ENCODE assay signal across 8 cellular contexts in genomic region chr12:48197967-48198618, GRCh38. TPM values are rescaled to one million over a fixed set of nuclear protein-coding genes. Genes with fewer than 3 reads are reported as not detected.
DNase-seq lines count a peak whose midpoint lies in the region; ATAC-seq and TF ChIP-seq lines count a peak whose summit lies in the region.

No MANE protein-coding gene starts in this region.

- no peaks in the 10 kb centered on the region for H4K20me1 ChIP-seq in PC-9 (ENCODE audit: insufficient read depth)

- intact Hi-C loops in CD4-positive, alpha-beta T cell (cut with DNase I, micrococcal nuclease): loop anchor here (1.0 to 5.0 kb wide), 4 partner anchors 41 to 154 kb away; partner anchors contain the start of genes ASB8 (in 1 of the 2), SENP1 (in 1 of the 2) and ZNF641 (in 1 of the 2)
- intact Hi-C loops in PC-9 (cut with micrococcal nuclease; ENCODE audit: unreplicated experiment) (no loop called here), natural killer cell (cut with micrococcal nuclease) (loop anchor here (1.0 kb wide), 1 partner anchor 41 kb away; the partner anchor contains the start of gene ASB8)
- intact Hi-C loops in activated T-helper 1 cell treated with anti-CD3 and anti-CD28 coated beads, Interleukin-12 subunit alpha, Interleukin-12 subunit beta, Interleukin-2, Interleukin-4 antibody, amounts not matched to agents 30 ng/mL and 10 ng/mL and 1 ng/mL, durations not matched to agents 14 hours and 24 hours and 36 hours (cut with micrococcal nuclease): loop anchor here (1.0 to 2.0 kb wide), 9 partner anchors 9 to 519 kb away; partner anchors contain the start of genes ASB8, CCDC184, CCNT1 and PFKM

- H3K27me3 Mint-ChIP-seq in CD4-positive, alpha-beta T cell: peaks cover 5% of the 10 kb centered on the region
- peaks cover 22% of the 10 kb centered on the region for H3K27me3 Mint-ChIP-seq in activated T-helper 1 cell treated with anti-CD3 and anti-CD28 coated beads, Interleukin-12 subunit alpha, Interleukin-12 subunit beta, Interleukin-2, Interleukin-4 antibody, amounts not matched to agents 30 ng/mL and 10 ng/mL and 1 ng/mL, durations not matched to agents 14 hours and 24 hours and 36 hours (ENCODE audit: insufficient read depth)
- peaks cover 22% of the 10 kb centered on the region in 2 donors for H3K27me3 Mint-ChIP-seq in natural killer cell (ENCODE audit: low read depth in 2 of 2)
- peaks cover 17 to 26% of the 10 kb centered on the region in 2 donors for H3K27me3 Mint-ChIP-seq in stimulated activated naive B cell treated with anti-CD40 and anti-IgM and Interleukin-4, amounts not matched to agents 10 μg/mL and 1 μg/mL and 100 μg/mL, for 72 hours

- no peaks in the 10 kb centered on the region for H3K79me2 ChIP-seq in PC-9 (ENCODE audit: low read depth)

- H3K4me1 ChIP-seq in PC-9 (replicated peaks; ENCODE audit: insufficient read depth): peaks cover 20% of the 10 kb centered on the region; the same call in 1 of the 2 replicates

- no peaks in the 10 kb centered on the region for H3K27me3 ChIP-seq in CD4-positive, alpha-beta T cell (ENCODE audit: control insufficient read depth, insufficient read depth, low read length)
- no peaks in the 10 kb centered on the region for H3K27me3 ChIP-seq in PC-9 (ENCODE audit: insufficient read depth, low read depth)

- H2AFZ ChIP-seq in PC-9: peak overlapping the region; percentile 95

- peak overlapping the region; percentile 96 for H3K27ac ChIP-seq in CD4-positive, alpha-beta T cell (ENCODE audit: low read depth, low read length)
- peak overlapping the region; percentile 49 for H3K27ac ChIP-seq in PC-9

- H3K4me1 Mint-ChIP-seq in CD4-positive, alpha-beta T cell (ENCODE audit: low read depth): peaks cover 48% of the 10 kb centered on the region
- H3K4me1 Mint-ChIP-seq in activated T-helper 1 cell treated with anti-CD3 and anti-CD28 coated beads, Interleukin-12 subunit alpha, Interleukin-12 subunit beta, Interleukin-2, Interleukin-4 antibody, amounts not matched to agents 30 ng/mL and 10 ng/mL and 1 ng/mL, durations not matched to agents 14 hours and 24 hours and 36 hours (ENCODE audit: low read depth): peaks cover 44% of the 10 kb centered on the region
- H3K4me1 Mint-ChIP-seq in natural killer cell: peaks cover 49 to 55% of the 10 kb centered on the region in 2 donors
- peaks cover 19 to 31% of the 10 kb centered on the region in 2 donors for H3K4me1 Mint-ChIP-seq in stimulated activated naive B cell treated with anti-CD40 and anti-IgM and Interleukin-4, amounts not matched to agents 10 μg/mL and 1 μg/mL and 100 μg/mL, for 72 hours

- H3K9me2 ChIP-seq in PC-9 (ENCODE audit: insufficient read depth): no peaks in the 10 kb centered on the region

- ATAC-seq in CD4-positive, alpha-beta T cell (ENCODE audit: poor library complexity): peak; percentile 84
- ATAC-seq in GM19397 (IDR thresholded peaks at IDR 0.05; ENCODE audit: unreplicated experiment) (peak; percentile 99), HG03565 (IDR thresholded peaks at IDR 0.05; ENCODE audit: unreplicated experiment) (peak; percentile 99), natural killer cell (peak; percentile 95 to 99 (median 97))
- peak; percentile 99 to 100 for ATAC-seq in stimulated activated naive B cell treated with anti-CD40 and anti-IgM and Interleukin-4, amounts not matched to agents 10 μg/mL and 1 μg/mL and 100 μg/mL, for 72 hours (replicated peaks)

- peaks cover 8% of the 10 kb centered on the region for H3K9me3 Mint-ChIP-seq in CD4-positive, alpha-beta T cell
- peaks cover 23% of the 10 kb centered on the region for H3K9me3 Mint-ChIP-seq in activated T-helper 1 cell treated with anti-CD3 and anti-CD28 coated beads, Interleukin-12 subunit alpha, Interleukin-12 subunit beta, Interleukin-2, Interleukin-4 antibody, amounts not matched to agents 30 ng/mL and 10 ng/mL and 1 ng/mL, durations not matched to agents 14 hours and 24 hours and 36 hours
- H3K9me3 Mint-ChIP-seq in natural killer cell: peaks cover 3 to 7% of the 10 kb centered on the region in 2 donors
- H3K9me3 Mint-ChIP-seq in stimulated activated naive B cell treated with anti-CD40 and anti-IgM and Interleukin-4, amounts not matched to agents 10 μg/mL and 1 μg/mL and 100 μg/mL, for 72 hours: peaks cover 7 to 12% of the 10 kb centered on the region in 2 donors

- H3K4me3 Mint-ChIP-seq in CD4-positive, alpha-beta T cell: peak overlapping the region; percentile 86
- peak overlapping the region; percentile 88 for H3K4me3 Mint-ChIP-seq in activated T-helper 1 cell treated with anti-CD3 and anti-CD28 coated beads, Interleukin-12 subunit alpha, Interleukin-12 subunit beta, Interleukin-2, Interleukin-4 antibody, amounts not matched to agents 30 ng/mL and 10 ng/mL and 1 ng/mL, durations not matched to agents 14 hours and 24 hours and 36 hours
- H3K4me3 Mint-ChIP-seq in natural killer cell: peak overlapping the region; percentile 90
- H3K4me3 Mint-ChIP-seq in stimulated activated naive B cell treated with anti-CD40 and anti-IgM and Interleukin-4, amounts not matched to agents 10 μg/mL and 1 μg/mL and 100 μg/mL, for 72 hours: peak overlapping the region; percentile 86 to 93

- no peak for TF ChIP-seq CTCF in CD4-positive, alpha-beta T cell (IDR thresholded peaks at IDR 0.05)
- TF ChIP-seq CTCF in PC-9 (conservative IDR thresholded peaks at IDR 0.05): no peak
- no peak for TF ChIP-seq CTCF in fibroblast of mammary gland (conservative IDR thresholded peaks at IDR 0.05; ENCODE audit: control insufficient read depth, insufficient read depth, low read depth, low read length)
- TF ChIP-seq CTCF in natural killer cell (IDR thresholded peaks at IDR 0.05): no peak

- H3K4me2 ChIP-seq in PC-9: peak overlapping the region; percentile 86

- no TSS peak for BruUV-seq in PC-9 (replicated peaks; lab: Mats Ljungman, UMichigan)

- H3K4me3 ChIP-seq in PC-9: peak overlapping the region; percentile 84
- H3K4me3 ChIP-seq in fibroblast of mammary gland (ENCODE audit: control insufficient read depth, low read depth, low read length): peak overlapping the region; percentile 87

- peaks cover 9% of the 10 kb centered on the region for H3K9me3 ChIP-seq in CD4-positive, alpha-beta T cell (ENCODE audit: control insufficient read depth, low read length)
- no peaks in the 10 kb centered on the region for H3K9me3 ChIP-seq in PC-9 (ENCODE audit: insufficient read depth, low read depth)

- H3K36me3 Mint-ChIP-seq in CD4-positive, alpha-beta T cell (ENCODE audit: low read depth): peaks cover 49% of the 10 kb centered on the region
- peaks cover 24% of the 10 kb centered on the region for H3K36me3 Mint-ChIP-seq in activated T-helper 1 cell treated with anti-CD3 and anti-CD28 coated beads, Interleukin-12 subunit alpha, Interleukin-12 subunit beta, Interleukin-2, Interleukin-4 antibody, amounts not matched to agents 30 ng/mL and 10 ng/mL and 1 ng/mL, durations not matched to agents 14 hours and 24 hours and 36 hours (ENCODE audit: low read depth)
- H3K36me3 Mint-ChIP-seq in natural killer cell: peaks cover 16% of the 10 kb centered on the region
- peaks cover 10 to 26% of the 10 kb centered on the region in 2 donors for H3K36me3 Mint-ChIP-seq in stimulated activated naive B cell treated with anti-CD40 and anti-IgM and Interleukin-4, amounts not matched to agents 10 μg/mL and 1 μg/mL and 100 μg/mL, for 72 hours

- peaks cover 13% of the 10 kb centered on the region for H3F3A ChIP-seq in PC-9 (ENCODE audit: insufficient read depth, low read depth)

- no peaks in the 10 kb centered on the region for H3K36me3 ChIP-seq in PC-9 (ENCODE audit: low read depth)

- H3K27ac Mint-ChIP-seq in CD4-positive, alpha-beta T cell: peak overlapping the region; percentile 87
- H3K27ac Mint-ChIP-seq in activated T-helper 1 cell treated with anti-CD3 and anti-CD28 coated beads, Interleukin-12 subunit alpha, Interleukin-12 subunit beta, Interleukin-2, Interleukin-4 antibody, amounts not matched to agents 30 ng/mL and 10 ng/mL and 1 ng/mL, durations not matched to agents 14 hours and 24 hours and 36 hours: peak overlapping the region; percentile 86
- peak overlapping the region; percentile 82 to 86 for H3K27ac Mint-ChIP-seq in natural killer cell
- peak overlapping the region; percentile 99 for H3K27ac Mint-ChIP-seq in stimulated activated naive B cell treated with anti-CD40 and anti-IgM and Interleukin-4, amounts not matched to agents 10 μg/mL and 1 μg/mL and 100 μg/mL, for 72 hours

- peak; percentile 80 to 87 (median 84) for DNase-seq in CD4-positive, alpha-beta T cell
- DNase-seq in PC-9 (peak; percentile 88 to 89), fibroblast of mammary gland (ENCODE audit: low read depth) (peak; percentile 93), natural killer cell (peak; percentile 88)
- DNase-seq in activated T-helper 1 cell treated with anti-CD3 and anti-CD28 coated beads, Interleukin-12 subunit alpha, Interleukin-12 subunit beta, Interleukin-2, Interleukin-4 antibody, amounts not matched to agents 30 ng/mL and 10 ng/mL and 1 ng/mL, durations not matched to agents 14 hours and 24 hours and 36 hours (ENCODE audit: low spot score): peak; percentile 90
- peak; percentile 94 for DNase-seq in stimulated activated naive B cell treated with anti-CD40 and anti-IgM and Interleukin-4, amounts not matched to agents 10 μg/mL and 1 μg/mL and 100 μg/mL, for 72 hours

- CTCF ChIA-PET in CD4-positive, alpha-beta T cell (lab: Charles Lee): interaction anchor here (1.1 to 5.2 kb wide), 9 partner anchors 8 to 421 kb away, joined by 3 to 25 read pairs (median 8); partner anchors contain the start of genes ASB8 and CCDC184
- CTCF ChIA-PET in PC-9 (lab: Charles Lee): no interaction called here

- POLR2A ChIA-PET in CD4-positive, alpha-beta T cell (lab: Charles Lee): interaction anchor here (0.6 to 5.5 kb wide), 26 partner anchors 9 to 491 kb away, joined by 3 to 73 read pairs (median 5); partner anchors contain the start of genes ASB8, CCDC184, KANSL2 and SENP1
- POLR2A ChIA-PET in PC-9 (lab: Charles Lee; ENCODE audit: unreplicated experiment): interaction anchor here (0.6 to 0.8 kb wide), 2 partner anchors 11 to 1102 kb away, joined by 6 to 9 read pairs; no protein-coding TSS in a partner anchor

RNA-seq across cellular contexts. Expression of gene OR10AD1, which starts 5.0 kb away (rescaled TPM):
- not detected for total RNA-seq in CD4-positive, alpha-beta T cell
- not detected in 2 replicates for total RNA-seq in PC-9 (2021)
- not detected in 2 replicates for total RNA-seq in activated T-helper 1 cell treated with anti-CD3 and anti-CD28 coated beads, Interleukin-12 subunit alpha, Interleukin-12 subunit beta, Interleukin-2, Interleukin-4 antibody, amounts not matched to agents 30 ng/mL and 10 ng/mL and 1 ng/mL, durations not matched to agents 14 hours and 24 hours and 36 hours
- total RNA-seq in natural killer cell: not detected

RNA-seq across cellular contexts. Expression of gene CCDC184, which starts 14.6 kb away (rescaled TPM):
- total RNA-seq in CD4-positive, alpha-beta T cell: 1 to 10 TPM in 1 of 2 experiments, under 1 TPM in 1; 0.92 to 1.0 TPM
- total RNA-seq in PC-9 (2021) (not detected in 2 replicates), natural killer cell (1 to 10 TPM; 3.0 to 6.2 (median 4.2) TPM)
- total RNA-seq in activated T-helper 1 cell treated with anti-CD3 and anti-CD28 coated beads, Interleukin-12 subunit alpha, Interleukin-12 subunit beta, Interleukin-2, Interleukin-4 antibody, amounts not matched to agents 30 ng/mL and 10 ng/mL and 1 ng/mL, durations not matched to agents 14 hours and 24 hours and 36 hours: 0.61 and 0.75 TPM in 2 replicates

RNA-seq across cellular contexts. Expression of gene ASB8, which starts 40.8 kb away (rescaled TPM):
- total RNA-seq in CD4-positive, alpha-beta T cell: 10 to 100 TPM; 50.9 TPM
- total RNA-seq in PC-9 (2021) (21.8 and 25.1 TPM in 2 replicates), natural killer cell (10 to 100 TPM; 62.9 to 73.8 (median 71.3) TPM)
- 33.3 and 36.1 TPM in 2 replicates for total RNA-seq in activated T-helper 1 cell treated with anti-CD3 and anti-CD28 coated beads, Interleukin-12 subunit alpha, Interleukin-12 subunit beta, Interleukin-2, Interleukin-4 antibody, amounts not matched to agents 30 ng/mL and 10 ng/mL and 1 ng/mL, durations not matched to agents 14 hours and 24 hours and 36 hours

Comparison
In these comparisons a context has a peak if more than half of its experiments do, and no peak if none do; other contexts are left out.
1. Peak in every context shown above with its lines: DNase-seq, ATAC-seq, H3K4me3 ChIP-seq and H3K27ac ChIP-seq.